1 cellular context compared by ENCODE assay signal in the genomic region with DNA sequence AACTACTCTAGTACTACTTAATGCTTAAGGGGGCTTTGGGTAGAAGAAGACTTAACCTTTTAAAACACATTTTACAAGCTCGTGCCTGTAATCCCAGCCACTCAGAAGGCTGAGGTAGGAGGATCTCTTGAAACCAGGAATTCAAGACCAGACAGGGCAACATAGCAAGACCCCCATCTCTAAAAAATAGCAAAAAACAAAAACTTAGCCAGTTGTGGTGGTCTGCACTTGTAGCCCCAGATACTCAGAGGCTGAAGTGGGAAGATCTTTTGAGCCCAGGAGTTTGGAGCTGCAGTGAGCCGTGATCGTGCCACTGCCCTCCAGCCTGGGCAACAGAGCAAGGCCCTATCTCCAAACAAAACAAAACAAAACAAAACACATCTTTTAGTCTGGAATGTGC.
TF ChIP-seq lines count a peak whose summit lies in the region.

No MANE protein-coding gene starts in this region.

TF ChIP-seq in WTC11, 78 proteins besides CTCF, POLR2A, EP300 and RAD21 (continued from another document):
- TF ChIP-seq, protein P1, sequence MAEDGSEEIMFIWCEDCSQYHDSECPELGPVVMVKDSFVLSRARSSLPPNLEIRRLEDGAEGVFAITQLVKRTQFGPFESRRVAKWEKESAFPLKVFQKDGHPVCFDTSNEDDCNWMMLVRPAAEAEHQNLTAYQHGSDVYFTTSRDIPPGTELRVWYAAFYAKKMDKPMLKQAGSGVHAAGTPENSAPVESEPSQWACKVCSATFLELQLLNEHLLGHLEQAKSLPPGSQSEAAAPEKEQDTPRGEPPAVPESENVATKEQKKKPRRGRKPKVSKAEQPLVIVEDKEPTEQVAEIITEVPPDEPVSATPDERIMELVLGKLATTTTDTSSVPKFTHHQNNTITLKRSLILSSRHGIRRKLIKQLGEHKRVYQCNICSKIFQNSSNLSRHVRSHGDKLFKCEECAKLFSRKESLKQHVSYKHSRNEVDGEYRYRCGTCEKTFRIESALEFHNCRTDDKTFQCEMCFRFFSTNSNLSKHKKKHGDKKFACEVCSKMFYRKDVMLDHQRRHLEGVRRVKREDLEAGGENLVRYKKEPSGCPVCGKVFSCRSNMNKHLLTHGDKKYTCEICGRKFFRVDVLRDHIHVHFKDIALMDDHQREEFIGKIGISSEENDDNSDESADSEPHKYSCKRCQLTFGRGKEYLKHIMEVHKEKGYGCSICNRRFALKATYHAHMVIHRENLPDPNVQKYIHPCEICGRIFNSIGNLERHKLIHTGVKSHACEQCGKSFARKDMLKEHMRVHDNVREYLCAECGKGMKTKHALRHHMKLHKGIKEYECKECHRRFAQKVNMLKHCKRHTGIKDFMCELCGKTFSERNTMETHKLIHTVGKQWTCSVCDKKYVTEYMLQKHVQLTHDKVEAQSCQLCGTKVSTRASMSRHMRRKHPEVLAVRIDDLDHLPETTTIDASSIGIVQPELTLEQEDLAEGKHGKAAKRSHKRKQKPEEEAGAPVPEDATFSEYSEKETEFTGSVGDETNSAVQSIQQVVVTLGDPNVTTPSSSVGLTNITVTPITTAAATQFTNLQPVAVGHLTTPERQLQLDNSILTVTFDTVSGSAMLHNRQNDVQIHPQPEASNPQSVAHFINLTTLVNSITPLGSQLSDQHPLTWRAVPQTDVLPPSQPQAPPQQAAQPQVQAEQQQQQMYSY (CRISPR knock-in tag; IDR thresholded peaks at IDR 0.05), result no peak
- TF ChIP-seq, protein P2, sequence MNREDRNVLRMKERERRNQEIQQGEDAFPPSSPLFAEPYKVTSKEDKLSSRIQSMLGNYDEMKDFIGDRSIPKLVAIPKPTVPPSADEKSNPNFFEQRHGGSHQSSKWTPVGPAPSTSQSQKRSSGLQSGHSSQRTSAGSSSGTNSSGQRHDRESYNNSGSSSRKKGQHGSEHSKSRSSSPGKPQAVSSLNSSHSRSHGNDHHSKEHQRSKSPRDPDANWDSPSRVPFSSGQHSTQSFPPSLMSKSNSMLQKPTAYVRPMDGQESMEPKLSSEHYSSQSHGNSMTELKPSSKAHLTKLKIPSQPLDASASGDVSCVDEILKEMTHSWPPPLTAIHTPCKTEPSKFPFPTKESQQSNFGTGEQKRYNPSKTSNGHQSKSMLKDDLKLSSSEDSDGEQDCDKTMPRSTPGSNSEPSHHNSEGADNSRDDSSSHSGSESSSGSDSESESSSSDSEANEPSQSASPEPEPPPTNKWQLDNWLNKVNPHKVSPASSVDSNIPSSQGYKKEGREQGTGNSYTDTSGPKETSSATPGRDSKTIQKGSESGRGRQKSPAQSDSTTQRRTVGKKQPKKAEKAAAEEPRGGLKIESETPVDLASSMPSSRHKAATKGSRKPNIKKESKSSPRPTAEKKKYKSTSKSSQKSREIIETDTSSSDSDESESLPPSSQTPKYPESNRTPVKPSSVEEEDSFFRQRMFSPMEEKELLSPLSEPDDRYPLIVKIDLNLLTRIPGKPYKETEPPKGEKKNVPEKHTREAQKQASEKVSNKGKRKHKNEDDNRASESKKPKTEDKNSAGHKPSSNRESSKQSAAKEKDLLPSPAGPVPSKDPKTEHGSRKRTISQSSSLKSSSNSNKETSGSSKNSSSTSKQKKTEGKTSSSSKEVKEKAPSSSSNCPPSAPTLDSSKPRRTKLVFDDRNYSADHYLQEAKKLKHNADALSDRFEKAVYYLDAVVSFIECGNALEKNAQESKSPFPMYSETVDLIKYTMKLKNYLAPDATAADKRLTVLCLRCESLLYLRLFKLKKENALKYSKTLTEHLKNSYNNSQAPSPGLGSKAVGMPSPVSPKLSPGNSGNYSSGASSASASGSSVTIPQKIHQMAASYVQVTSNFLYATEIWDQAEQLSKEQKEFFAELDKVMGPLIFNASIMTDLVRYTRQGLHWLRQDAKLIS (CRISPR knock-in tag; IDR thresholded peaks at IDR 0.05; ENCODE audit: borderline replicate concordance), result no peak
- TF ChIP-seq GTF2I (CRISPR knock-in tag; conservative IDR thresholded peaks at IDR 0.05), result peak; percentile 56; the same call in 1 of the 2 replicates
